Comparison of ENCODE assay signal across 17 cellular contexts in genomic region chr19:1754651-1755466, GRCh38. TPM values are rescaled to one million over a fixed set of nuclear protein-coding genes. Genes with fewer than 3 reads are reported as not detected.
DNase-seq lines count a peak whose midpoint lies in the region; ATAC-seq and TF ChIP-seq lines count a peak whose summit lies in the region.
"Had no signal": no experiment of that assay in that cellular context is flagged by ENCODE, and none has a peak within 500 bp of the region (broad histone marks: within the 10 kb centered on the region; RNA-seq: fewer than 3 reads in every experiment).

No MANE protein-coding gene starts in this region.

- H3K4me3 ChIP-seq in RWPE2 (ENCODE audit: severe bottlenecking): no peak overlapping the region
- no peak overlapping the region for H3K4me3 ChIP-seq in fibroblast of mammary gland (ENCODE audit: control insufficient read depth, low read depth, low read length)
- H3K4me3 ChIP-seq: vagina had no signal

- H3K36me3 ChIP-seq in RWPE2 (ENCODE audit: low read depth): no peaks in the 10 kb centered on the region
- H3K36me3 ChIP-seq: neutrophil, vagina had no signal

- H3K4me1 ChIP-seq in RWPE2 (ENCODE audit: insufficient read depth, poor library complexity, severe bottlenecking): no peaks in the 10 kb centered on the region

- H3K27me3 Mint-ChIP-seq in activated T-cell treated with anti-CD3 and anti-CD28 coated beads, Interleukin-2, amount 50 U/mL, for 24 hours: peaks cover 81% of the 10 kb centered on the region
- H3K27me3 Mint-ChIP-seq in type B pancreatic cell: peaks cover 80% of the 10 kb centered on the region
- peaks cover 24 to 38% (median 33%) of the 10 kb centered on the region in 3 donors for H3K27me3 Mint-ChIP-seq in immature natural killer cell (ENCODE audit: low read depth in 3 of 3)

- no peaks in the 10 kb centered on the region for H3K9me3 ChIP-seq in RWPE2 (ENCODE audit: severe bottlenecking)
- H3K9me3 ChIP-seq: neutrophil, SK-N-SH, vagina had no signal

- DNase-seq in activated T-cell treated with anti-CD3 and anti-CD28 coated beads, Interleukin-2, amount 50 U/mL, for 24 hours: no peak
- no peak for DNase-seq in activated T-cell treated with anti-CD3 and anti-CD28 coated beads for 4 hours
- DNase-seq in RWPE2 (ENCODE audit: low spot score): no peak
- peak; percentile 22 for DNase-seq in fibroblast of mammary gland (ENCODE audit: low read depth)
- DNase-seq in type B pancreatic cell (ENCODE audit: extremely low spot score, unreplicated experiment): no peak
- no peak for DNase-seq in stimulated activated CD4-positive, alpha-beta T cell treated with anti-CD3 and anti-CD28 coated beads, Interleukin-2, amount 100 ng/mL, for 48 hours
- no peak for DNase-seq in immature natural killer cell
- DNase-seq: activated CD4-positive, alpha-beta T cell treated with anti-CD3 and anti-CD28 coated beads for 4 hours; AML-193; left cardiac atrium; NCI-H1105; SK-N-SH; stimulated activated CD8-positive, alpha-beta memory T cell treated with anti-CD3 and anti-CD28 coated beads, Interleukin-4, amount 100 ng/mL, for 48 hours had no signal

- H3K27ac ChIP-seq in RWPE2 (ENCODE audit: poor library complexity, severe bottlenecking): no peak overlapping the region
- H3K27ac ChIP-seq: neutrophil, vagina had no signal

- no peak overlapping the region for H3K4me3 Mint-ChIP-seq in activated T-cell treated with anti-CD3 and anti-CD28 coated beads, Interleukin-2, amount 50 U/mL, for 24 hours
- H3K4me3 Mint-ChIP-seq in type B pancreatic cell: peak overlapping the region; percentile 52
- H3K4me3 Mint-ChIP-seq in immature natural killer cell: no peak overlapping the region
- H3K4me3 Mint-ChIP-seq: dendritic cell treated with granulocyte-macrophage colony-stimulating factor and Interleukin-4, amounts not matched to agents 40 ng/mL and 50 ng/mL, for 4 days had no signal

- no peaks in the 10 kb centered on the region for H3K9me3 Mint-ChIP-seq in activated T-cell treated with anti-CD3 and anti-CD28 coated beads, Interleukin-2, amount 50 U/mL, for 24 hours
- H3K9me3 Mint-ChIP-seq in type B pancreatic cell (no peaks in the 10 kb centered on the region), immature natural killer cell (peaks cover 0 to 1% (median 0%) of the 10 kb centered on the region in 6 donors)
- H3K9me3 Mint-ChIP-seq: dendritic cell treated with granulocyte-macrophage colony-stimulating factor and Interleukin-4, amounts not matched to agents 40 ng/mL and 50 ng/mL, for 4 days had no signal

- ATAC-seq in RWPE2 (ENCODE audit: low read depth) (peak; percentile 17; the same call in 1 of the 3 replicates), HG03439 (IDR thresholded peaks at IDR 0.05; ENCODE audit: unreplicated experiment) (no peak)
- ATAC-seq: left cardiac atrium had no signal

- H3K27me3 ChIP-seq in RWPE2 (ENCODE audit: insufficient read depth, poor library complexity, severe bottlenecking): peaks cover 86% of the 10 kb centered on the region

- H3K4me1 Mint-ChIP-seq in activated T-cell treated with anti-CD3 and anti-CD28 coated beads, Interleukin-2, amount 50 U/mL, for 24 hours (ENCODE audit: low read depth): peaks cover 15% of the 10 kb centered on the region
- peaks cover 4% of the 10 kb centered on the region for H3K4me1 Mint-ChIP-seq in type B pancreatic cell (ENCODE audit: unreplicated experiment)
- H3K4me1 Mint-ChIP-seq in immature natural killer cell: peaks cover 4 to 9% of the 10 kb centered on the region in 2 donors

- no peaks in the 10 kb centered on the region for H3K36me3 Mint-ChIP-seq in activated T-cell treated with anti-CD3 and anti-CD28 coated beads, Interleukin-2, amount 50 U/mL, for 24 hours (ENCODE audit: low read depth)
- H3K36me3 Mint-ChIP-seq in type B pancreatic cell (no peaks in the 10 kb centered on the region), immature natural killer cell (no peaks in the 10 kb centered on the region)

- peak overlapping the region; percentile 85 for H3K27ac Mint-ChIP-seq in activated T-cell treated with anti-CD3 and anti-CD28 coated beads, Interleukin-2, amount 50 U/mL, for 24 hours
- no peak overlapping the region for H3K27ac Mint-ChIP-seq in type B pancreatic cell
- H3K27ac Mint-ChIP-seq in immature natural killer cell: no peak overlapping the region
- H3K27ac Mint-ChIP-seq: dendritic cell treated with granulocyte-macrophage colony-stimulating factor and Interleukin-4, amounts not matched to agents 40 ng/mL and 50 ng/mL, for 4 days had no signal

- no peak for TF ChIP-seq CTCF in RWPE2 (IDR thresholded peaks at IDR 0.05; ENCODE audit: poor library complexity, severe bottlenecking)
- TF ChIP-seq CTCF in fibroblast of mammary gland (conservative IDR thresholded peaks at IDR 0.05; ENCODE audit: control insufficient read depth, insufficient read depth, low read depth, low read length): no peak
- TF ChIP-seq CTCF in type B pancreatic cell (conservative IDR thresholded peaks at IDR 0.05): no peak

RNA-seq across cellular contexts. Expression of gene ONECUT3, which starts 1.6 kb away (rescaled TPM):
- 0.94 and 5.9 TPM in 2 replicates for total RNA-seq in type B pancreatic cell (ENCODE audit: low replicate concordance)
- polyA plus RNA-seq in immature natural killer cell: not detected
- total RNA-seq: left cardiac atrium, vagina had no signal
- polyA plus RNA-seq: SK-N-SH had no signal

RNA-seq across cellular contexts. Expression of gene ATP8B3, which starts 57.2 kb away (rescaled TPM):
- 0.48 and 1.5 TPM in 2 replicates for total RNA-seq in type B pancreatic cell (ENCODE audit: low replicate concordance)
- 1 to 10 TPM; 1.7 to 3.3 (median 3.1) TPM for polyA plus RNA-seq in immature natural killer cell
